In genomic region chr1:203338335-203339036, GRCh38 we compare ENCODE assay signal across 8 cellular contexts. TPM values are rescaled to one million over a fixed set of nuclear protein-coding genes. Genes with fewer than 3 reads are reported as not detected.
DNase-seq lines count a peak whose midpoint lies in the region; ATAC-seq, FAIRE-seq and TF ChIP-seq lines count a peak whose summit lies in the region.

No MANE protein-coding gene starts in this region.

- H2AFZ ChIP-seq in OCI-LY3 (ENCODE audit: low read depth, low read length): no peak overlapping the region

- WGBS in esophagus squamous epithelium, 2 donors: 38 to 40% methylated on average over 14 to 16 of the region's 18 CpGs

- peak; percentile 65 to 76 for ATAC-seq in natural killer cell treated with Interleukin-12 subunit alpha and Interleukin-12 subunit beta and Interleukin-15 and Interleukin-18, amount 100 ng/mL, for 72 hours
- no peak for ATAC-seq in HG02759 (IDR thresholded peaks at IDR 0.05; ENCODE audit: unreplicated experiment)

- peak; percentile 81 for DNase-seq in COLO829 (ENCODE audit: low spot score)
- peak in 1 of 2 experiments; percentile 57 for DNase-seq in HL-60 (ENCODE audit: low read depth in 1 of 2, low spot score in 1 of 2)
- peak; percentile 40 for DNase-seq in activated T-cell treated with anti-CD3 and anti-CD28 coated beads for 48 hours (ENCODE audit: low read depth)
- DNase-seq in esophagus squamous epithelium (lab: John Stamatoyannopoulos, UW): no peak
- peak; percentile 71 for DNase-seq in natural killer cell treated with Interleukin-12 subunit alpha and Interleukin-12 subunit beta and Interleukin-15 and Interleukin-18, amount 100 ng/mL, for 72 hours (ENCODE audit: low spot score)
- DNase-seq in urothelium cell line (ENCODE audit: low spot score): peak; percentile 62

- H3K4me3 ChIP-seq in HL-60 (replicated peaks; ENCODE audit: insufficient read depth, low read length) (no peak overlapping the region), OCI-LY3 (ENCODE audit: low read length) (no peak overlapping the region), esophagus squamous epithelium (no peak overlapping the region)

- H3K9ac ChIP-seq in OCI-LY3 (ENCODE audit: low read length): no peak overlapping the region

- H3K9me3 ChIP-seq in OCI-LY3 (ENCODE audit: insufficient read depth, low read length) (no peaks in the 10 kb centered on the region), esophagus squamous epithelium (no peaks in the 10 kb centered on the region)

- intact Hi-C loops in esophagus squamous epithelium (cut with DNase I): no loop called here

- H3K27ac ChIP-seq in HL-60 (replicated peaks) (no peak overlapping the region), OCI-LY3 (ENCODE audit: low read length) (no peak overlapping the region), esophagus squamous epithelium (peak overlapping the region in 3 of 4 donors; percentile 9 to 44 (median 37))

- no peak overlapping the region for H3K27ac Mint-ChIP-seq in natural killer cell treated with Interleukin-12 subunit alpha and Interleukin-12 subunit beta and Interleukin-15 and Interleukin-18, amount 100 ng/mL, for 72 hours

- H3K79me2 ChIP-seq in OCI-LY3 (ENCODE audit: low read length): no peaks in the 10 kb centered on the region

- peaks cover 16% of the 10 kb centered on the region in 2 donors for H3K27me3 Mint-ChIP-seq in natural killer cell treated with Interleukin-12 subunit alpha and Interleukin-12 subunit beta and Interleukin-15 and Interleukin-18, amount 100 ng/mL, for 72 hours

- H3K27me3 ChIP-seq in HL-60 (ENCODE audit: insufficient read depth, poor library complexity, severe bottlenecking): peaks cover 21% of the 10 kb centered on the region
- peaks cover 26% of the 10 kb centered on the region for H3K27me3 ChIP-seq in OCI-LY3 (ENCODE audit: low read depth, low read length)
- peaks cover 0 to 3% (median 0%) of the 10 kb centered on the region in 4 donors for H3K27me3 ChIP-seq in esophagus squamous epithelium

- H3K4me1 ChIP-seq in OCI-LY3 (ENCODE audit: low read length): peaks cover 15% of the 10 kb centered on the region
- peaks cover 0 to 42% (median 12%) of the 10 kb centered on the region in 3 donors for H3K4me1 ChIP-seq in esophagus squamous epithelium

- no peaks in the 10 kb centered on the region for H4K20me1 ChIP-seq in OCI-LY3 (ENCODE audit: insufficient read depth, low read length)

- H3K36me3 ChIP-seq in OCI-LY3 (replicated peaks; ENCODE audit: low read depth, low read length) (no peaks in the 10 kb centered on the region), esophagus squamous epithelium (no peaks in the 10 kb centered on the region)

- no peaks in the 10 kb centered on the region for H3K36me3 Mint-ChIP-seq in natural killer cell treated with Interleukin-12 subunit alpha and Interleukin-12 subunit beta and Interleukin-15 and Interleukin-18, amount 100 ng/mL, for 72 hours

- no peak overlapping the region for H3K4me3 Mint-ChIP-seq in natural killer cell treated with Interleukin-12 subunit alpha and Interleukin-12 subunit beta and Interleukin-15 and Interleukin-18, amount 100 ng/mL, for 72 hours

- no peak for FAIRE-seq in urothelium cell line (lab: Jason Lieb, UNC)

- H3K4me2 ChIP-seq in OCI-LY3 (ENCODE audit: low read length): no peak overlapping the region

- TF ChIP-seq POLR2A in esophagus squamous epithelium (IDR thresholded peaks at IDR 0.05): no peak

- peaks cover 14 to 33% of the 10 kb centered on the region in 2 donors for H3K4me1 Mint-ChIP-seq in natural killer cell treated with Interleukin-12 subunit alpha and Interleukin-12 subunit beta and Interleukin-15 and Interleukin-18, amount 100 ng/mL, for 72 hours (ENCODE audit: low read depth in 2 of 2)

- H3K9me3 Mint-ChIP-seq in natural killer cell treated with Interleukin-12 subunit alpha and Interleukin-12 subunit beta and Interleukin-15 and Interleukin-18, amount 100 ng/mL, for 72 hours: no peaks in the 10 kb centered on the region

- TF ChIP-seq CTCF in HL-60 (IDR thresholded peaks at IDR 0.05; ENCODE audit: insufficient read depth, low read length) (peak; percentile 100), OCI-LY3 (IDR thresholded peaks at IDR 0.05; ENCODE audit: low read depth, low read length) (peak; percentile 81), esophagus squamous epithelium (IDR thresholded peaks at IDR 0.05) (peak; percentile 91 to 95 (median 94))

RNA-seq across cellular contexts. Expression of gene FMOD, which starts 12.4 kb away (rescaled TPM):
- 10 to 100 TPM in 2 of 4 donors, 1 to 10 TPM in 2; 4.3 to 29.9 (median 9.9) TPM for total RNA-seq in esophagus squamous epithelium
- total RNA-seq in natural killer cell treated with Interleukin-12 subunit alpha and Interleukin-12 subunit beta and Interleukin-15 and Interleukin-18, amount 100 ng/mL, for 72 hours: not detected

RNA-seq across cellular contexts. Expression of gene BTG2, which starts 33.2 kb away (rescaled TPM):
- total RNA-seq in esophagus squamous epithelium: 10 to 100 TPM; 29.7 to 46.2 (median 41.3) TPM
- total RNA-seq in natural killer cell treated with Interleukin-12 subunit alpha and Interleukin-12 subunit beta and Interleukin-15 and Interleukin-18, amount 100 ng/mL, for 72 hours: 100 to 1,000 TPM in 1 of 2 donors, 10 to 100 TPM in 1; 82.6 to 157 TPM

Comparison
In these comparisons a context has a peak if more than half of its experiments do, and no peak if none do; other contexts are left out.
1. H3K27ac ChIP-seq: peak in esophagus squamous epithelium (3 of 4); none in HL-60 (single experiment) and OCI-LY3 (single experiment).
2. RNA of gene FMOD, which starts 12.4 kb away (total RNA-seq): 4.3 to 29.9 TPM in esophagus squamous epithelium; not detected in natural killer cell treated with Interleukin-12 subunit alpha and Interleukin-12 subunit beta and Interleukin-15 and Interleukin-18, amount 100 ng/mL, for 72 hours; every median in the first group is over 4 times any median in the second.
3. Peak in every context shown above with its lines, with median percentiles within 50 percentile points of each other: CTCF ChIP-seq.